10 cellular contexts compared by ENCODE assay signal in the genomic region with DNA sequence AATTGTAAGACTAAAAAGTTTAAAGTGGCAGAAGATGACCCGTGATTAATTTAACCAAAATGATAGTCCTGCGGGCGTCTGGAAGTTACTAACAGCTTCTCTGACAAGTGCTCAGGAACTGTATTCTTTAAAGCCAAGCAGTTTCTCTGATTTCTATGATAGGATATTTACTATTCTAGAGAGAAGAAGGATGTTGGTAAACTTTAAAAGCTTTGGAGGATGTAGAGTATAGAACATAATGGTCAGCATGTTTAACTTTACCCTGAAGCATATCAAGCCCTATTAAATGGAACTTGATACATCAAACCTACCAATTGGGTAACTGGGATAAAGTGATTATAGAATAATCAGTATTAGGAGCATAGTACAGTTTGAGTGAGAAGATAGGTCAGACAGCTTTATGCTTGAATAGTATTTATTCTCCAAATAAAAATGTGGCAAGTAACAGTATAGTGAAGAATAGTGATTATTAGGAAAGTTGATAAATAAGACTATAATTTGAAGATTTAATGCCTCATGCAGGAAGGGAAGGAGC. TPM values are rescaled to one million over a fixed set of nuclear protein-coding genes. Genes with fewer than 3 reads are reported as not detected.
A peak's percentile ranks its signal among the peaks of the same experiment; 100 is the strongest.
DNase-seq lines count a peak whose midpoint lies in the region; ATAC-seq, FAIRE-seq and TF ChIP-seq lines count a peak whose summit lies in the region.
"Had no signal": no experiment of that assay in that cellular context is flagged by ENCODE, and none has a peak within 500 bp of the region (broad histone marks: within the 10 kb centered on the region; RNA-seq: fewer than 3 reads in every experiment).

No MANE protein-coding gene starts in this region.

- H3K4me3 ChIP-seq in ACC112 (ENCODE audit: low read depth, low read length), result peak overlapping the region; percentile 89
- H3K4me3 ChIP-seq in HL-60 (replicated peaks; ENCODE audit: insufficient read depth, low read length), result peak overlapping the region; percentile 68
- H3K4me3 ChIP-seq in K562, result no peak overlapping the region
- H3K4me3 ChIP-seq in mucosa of stomach (ENCODE audit: low read length), result no peak overlapping the region

- BruUV-seq in K562 (replicated peaks; lab: Mats Ljungman, UMichigan), result TSS peak; percentile 23

- H2AFZ ChIP-seq in ACC112 (ENCODE audit: low read length, unreplicated experiment) (peak overlapping the region; percentile 54), K562 (ENCODE audit: low read depth, low read length) (no peak overlapping the region)

- H3K4me1 ChIP-seq in ACC112 (ENCODE audit: control insufficient read depth, insufficient read depth, low read length, unreplicated experiment) (peaks cover 29% of the 10 kb centered on the region), K562 (replicated peaks in 1 of 2; ENCODE audit: control insufficient read depth in 2 of 2, insufficient read depth in 2 of 2, low read length in 2 of 2) (peaks cover 19 to 23% of the 10 kb centered on the region in 2 experiments; a peak in 3 of 5 replicates), mucosa of stomach (ENCODE audit: control insufficient read depth, insufficient read depth, low read length) (peaks cover 23% of the 10 kb centered on the region)

- CTCF ChIA-PET in K562 (lab: Yijun Ruan, JAX; ENCODE audit: low intra/inter-chr PET ratio), result no interaction called here

- TF ChIP-seq RAD21 in K562 (CRISPR knock-in tag; conservative IDR thresholded peaks at IDR 0.05 in 1 of 2, IDR thresholded peaks at IDR 0.05 in 1 of 2), result no peak

- H3K36me3 ChIP-seq in ACC112 (ENCODE audit: insufficient read depth, low read length) (no peaks in the 10 kb centered on the region), K562 (ENCODE audit: control insufficient read depth, insufficient read depth, low read length) (no peaks in the 10 kb centered on the region), mucosa of stomach (ENCODE audit: control insufficient read depth, insufficient read depth, low read length) (no peaks in the 10 kb centered on the region)

- TF ChIP-seq EP300 in K562 (IDR thresholded peaks at IDR 0.05; ENCODE audit: low read length), result no peak

- TF ChIP-seq CTCF in HL-60 (IDR thresholded peaks at IDR 0.05; ENCODE audit: insufficient read depth, low read length), result no peak
- TF ChIP-seq CTCF in K562 (IDR thresholded peaks at IDR 0.05 in 2 of 3, conservative IDR thresholded peaks at IDR 0.05 in 1 of 3; ENCODE audit: insufficient read depth in 2 of 3, low read depth in 1 of 3, low read length in 3 of 3), result no peak

- in situ Hi-C loops in K562 (cut with MboI), result no loop called here

- ATAC-seq in K562, result no peak
- ATAC-seq in HG02763 (IDR thresholded peaks at IDR 0.05; ENCODE audit: unreplicated experiment), result no peak
- ATAC-seq: esophagus mucosa had no signal

- POLR2A ChIA-PET in K562 (lab: Yijun Ruan, JAX), result interaction anchor here (1.5 to 2.3 kb wide), 3 partner anchors 12 to 37 kb away, joined by 4 to 5 read pairs (median 5); no protein-coding TSS in a partner anchor

- no peak overlapping the region for H3K27ac ChIP-seq in ACC112 (ENCODE audit: low read depth, low read length)
- H3K27ac ChIP-seq in HL-60 (replicated peaks), result no peak overlapping the region
- H3K27ac ChIP-seq in K562 (ENCODE audit: extremely low read depth, low read depth, low read length), result no peak overlapping the region

- 13% methylated on average over 3 of the region's 3 CpGs for WGBS in K562 (ENCODE audit: insufficient coverage, low coverage, missing lambda C conversion rate)

- H3K79me2 ChIP-seq in ACC112 (ENCODE audit: control insufficient read depth, insufficient read depth, low read length, unreplicated experiment), result peaks cover 41% of the 10 kb centered on the region
- H3K79me2 ChIP-seq in K562 (ENCODE audit: control insufficient read depth, insufficient read depth, low read length), result peaks cover 48% of the 10 kb centered on the region

- H3K9ac ChIP-seq in K562 (ENCODE audit: insufficient read depth in 1 of 2, low read depth in 2 of 2, low read length in 2 of 2) (no peak overlapping the region; a peak in 1 of 4 replicates), mucosa of stomach (ENCODE audit: low read length) (peak overlapping the region; percentile 58)

- TF ChIP-seq POLR2A in K562 (conservative IDR thresholded peaks at IDR 0.05), result no peak

- intact Hi-C loops in K562 (cut with micrococcal nuclease), result loop anchor here (5.0 to 10.0 kb wide), 3 partner anchors 130 to 408 kb away; partner anchors contain the start of gene TBC1D19

- H3K9me1 ChIP-seq in K562 (ENCODE audit: control insufficient read depth, insufficient read depth, low read length), result no peaks in the 10 kb centered on the region

- no peak for FAIRE-seq in K562 (lab: Jason Lieb, UNC)

- no peak overlapping the region for H3K4me2 ChIP-seq in K562 (ENCODE audit: insufficient read depth, low read length)

- H4K20me1 ChIP-seq in K562 (replicated peaks; ENCODE audit: control insufficient read depth, insufficient read depth, low read length), result peaks cover 3% of the 10 kb centered on the region; the same call in 1 of the 2 replicates

- no peaks in the 10 kb centered on the region for H3K9me3 ChIP-seq in K562 (replicated peaks; ENCODE audit: control insufficient read depth, insufficient read depth, low read depth, low read length)
- no peaks in the 10 kb centered on the region for H3K9me3 ChIP-seq in mucosa of stomach (ENCODE audit: control insufficient read depth, low read length)

- no peak for DNase-seq in HL-60 (ENCODE audit: low read depth in 1 of 2, low spot score in 1 of 2)
- DNase-seq in K562 (ENCODE audit: extremely low read depth in 1 of 4, low spot score in 3 of 4), result no peak
- no peak for DNase-seq in NCI-H187 treated with DMSO at 0.1 percent for 48 hours (lab: John Stamatoyannopoulos, UW)
- DNase-seq in NCI-H2107 treated with DMSO at 0.1 percent for 48 hours (lab: John Stamatoyannopoulos, UW; ENCODE audit: unreplicated experiment), result no peak
- DNase-seq in stimulated activated CD4-positive, alpha-beta T cell treated with anti-CD3 and anti-CD28 coated beads, Interleukin-2, amount 100 ng/mL, for 48 hours, result no peak
- DNase-seq: NCI-H2107 had no signal

- H3K27me3 ChIP-seq in ACC112 (ENCODE audit: insufficient read depth, low read length), result no peaks in the 10 kb centered on the region
- H3K27me3 ChIP-seq in HL-60 (ENCODE audit: insufficient read depth, poor library complexity, severe bottlenecking), result no peaks in the 10 kb centered on the region
- no peaks in the 10 kb centered on the region for H3K27me3 ChIP-seq in K562 (ENCODE audit: control insufficient read depth in 2 of 2, insufficient read depth in 2 of 2, low read length in 2 of 2)
- H3K27me3 ChIP-seq in mucosa of stomach (ENCODE audit: control insufficient read depth, insufficient read depth, low read length), result no peaks in the 10 kb centered on the region

TF ChIP-seq in K562, 482 proteins besides CTCF, POLR2A, EP300 and RAD21:
- TF ChIP-seq, protein P1, sequence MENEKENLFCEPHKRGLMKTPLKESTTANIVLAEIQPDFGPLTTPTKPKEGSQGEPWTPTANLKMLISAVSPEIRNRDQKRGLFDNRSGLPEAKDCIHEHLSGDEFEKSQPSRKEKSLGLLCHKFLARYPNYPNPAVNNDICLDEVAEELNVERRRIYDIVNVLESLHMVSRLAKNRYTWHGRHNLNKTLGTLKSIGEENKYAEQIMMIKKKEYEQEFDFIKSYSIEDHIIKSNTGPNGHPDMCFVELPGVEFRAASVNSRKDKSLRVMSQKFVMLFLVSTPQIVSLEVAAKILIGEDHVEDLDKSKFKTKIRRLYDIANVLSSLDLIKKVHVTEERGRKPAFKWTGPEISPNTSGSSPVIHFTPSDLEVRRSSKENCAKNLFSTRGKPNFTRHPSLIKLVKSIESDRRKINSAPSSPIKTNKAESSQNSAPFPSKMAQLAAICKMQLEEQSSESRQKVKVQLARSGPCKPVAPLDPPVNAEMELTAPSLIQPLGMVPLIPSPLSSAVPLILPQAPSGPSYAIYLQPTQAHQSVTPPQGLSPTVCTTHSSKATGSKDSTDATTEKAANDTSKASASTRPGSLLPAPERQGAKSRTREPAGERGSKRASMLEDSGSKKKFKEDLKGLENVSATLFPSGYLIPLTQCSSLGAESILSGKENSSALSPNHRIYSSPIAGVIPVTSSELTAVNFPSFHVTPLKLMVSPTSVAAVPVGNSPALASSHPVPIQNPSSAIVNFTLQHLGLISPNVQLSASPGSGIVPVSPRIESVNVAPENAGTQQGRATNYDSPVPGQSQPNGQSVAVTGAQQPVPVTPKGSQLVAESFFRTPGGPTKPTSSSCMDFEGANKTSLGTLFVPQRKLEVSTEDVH (IDR thresholded peaks at IDR 0.05; ENCODE audit: low read depth, partially characterized antibody), result no peak
- TF ChIP-seq EHMT2 (IDR thresholded peaks at IDR 0.05) (no peak), STAG1 (CRISPR knock-in tag; IDR thresholded peaks at IDR 0.05; ENCODE audit: borderline replicate concordance) (no peak), HSF4 (CRISPR knock-in tag; IDR thresholded peaks at IDR 0.05; ENCODE audit: borderline replicate concordance) (no peak), DACH1 (IDR thresholded peaks at IDR 0.05; ENCODE audit: partially characterized antibody) (peak; percentile 6)

RNA-seq across cellular contexts. Expression of gene STIM2, which starts 1.8 kb away (rescaled TPM):
- 20.8 and 31.2 TPM in 2 replicates for total RNA-seq in K562 (2011; cell fraction: chromatin; rRNA removed; ENCODE audit: low replicate concordance)
- total RNA-seq in K562 (2011; cell fraction: nucleolus; rRNA removed), result 19.7 and 25.0 TPM in 2 replicates
- 29.2 and 44.9 TPM in 2 replicates for total RNA-seq in K562 (2011; cell fraction: nucleoplasm; rRNA removed)
- total RNA-seq in K562 (2014; rRNA removed) (12.8 and 13.3 TPM in 2 replicates), K562 (2014; rRNA removed; fragmentation: Illumina TruSeq; extraction: Trizol) (13.8 and 15.4 TPM in 2 replicates), K562 (2015; rRNA removed; fragmentation: Illumina TruSeq; extraction: Trizol) (17.6 and 21.8 TPM in 2 replicates), K562 (2021) (25.7 and 26.8 TPM in 2 replicates)
- polyA plus RNA-seq in K562 (2011; rRNA removed) (20.4 and 25.6 TPM in 2 replicates), K562 (2014; fragmentation: Illumina TruSeq; extraction: Trizol) (11.3 and 14.8 TPM in 2 replicates), K562 (2014; fragmentation: Nextera tagmentation; extraction: Ambion mirVana) (10 to 100 TPM in 1 of 2 experiments, 1 to 10 TPM in 1; 7.2 to 12.6 TPM), K562 (2014; rRNA removed) (16.7 TPM in 2 replicates)
- 15.5 and 16.3 TPM in 2 replicates for polyA plus RNA-seq in K562 (2011; cell fraction: cytosol; rRNA removed)
- polyA plus RNA-seq in K562 (2011; cell fraction: nucleus; rRNA removed), result 77.9 and 90.8 TPM in 2 replicates
- 18.2 and 24.6 TPM in 2 replicates for polyA plus RNA-seq in K562 (2012)
- 15.1 and 23.5 TPM in 2 replicates for polyA minus RNA-seq in K562 (2011; rRNA and poly(A)+ RNA removed)
- polyA minus RNA-seq in K562 (2011; cell fraction: cytosol; rRNA and poly(A)+ RNA removed), result 5.2 and 6.7 TPM in 2 replicates
- 22.5 and 32.1 TPM in 2 replicates for polyA minus RNA-seq in K562 (2011; cell fraction: nucleus; rRNA and poly(A)+ RNA removed)

Comparison
In these comparisons a context has a peak if more than half of its experiments do, and no peak if none do; other contexts are left out.
1. H3K4me3 ChIP-seq: peak in ACC112 (single experiment) and HL-60 (single experiment); none in K562 (single experiment) and mucosa of stomach (single experiment).